In the genomic region with DNA sequence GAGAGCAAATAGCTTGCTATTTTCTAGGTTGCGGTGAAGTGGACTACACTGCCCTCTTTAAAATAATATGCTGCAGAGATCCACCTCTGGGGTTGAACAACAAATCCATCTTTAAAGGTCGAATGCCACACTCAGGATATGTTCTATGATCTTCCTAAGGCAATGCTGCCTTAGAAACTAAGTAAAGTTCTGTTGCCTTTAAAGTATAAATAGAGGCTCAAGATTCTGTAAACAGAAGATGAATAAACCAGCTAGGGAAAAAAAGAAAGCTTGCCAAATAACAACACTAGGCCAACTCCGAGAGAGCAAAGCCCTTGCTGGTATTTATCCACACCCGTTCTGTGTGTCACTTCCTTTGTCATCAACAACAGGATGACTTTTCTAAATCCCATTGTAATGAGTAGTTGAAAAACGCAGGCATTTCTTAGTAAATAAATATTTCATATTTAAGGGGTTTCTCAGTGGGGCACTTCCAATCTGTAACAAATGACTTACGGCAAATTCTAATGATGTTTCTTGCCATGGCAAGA, we compare ENCODE assay signal across 32 cellular contexts.
DNase-seq lines count a peak whose midpoint lies in the region; ATAC-seq, FAIRE-seq and TF ChIP-seq lines count a peak whose summit lies in the region.
"Had no signal": no experiment of that assay in that cellular context is flagged by ENCODE, and none has a peak within 500 bp of the region (broad histone marks: within the 10 kb centered on the region; RNA-seq: fewer than 3 reads in every experiment).

No MANE protein-coding gene starts in this region.

- H2AFZ ChIP-seq in GM23248 (peak overlapping the region; percentile 40), endothelial cell of umbilical vein (ENCODE audit: low read depth, low read length) (no peak overlapping the region), mesenchymal stem cell (ENCODE audit: low read depth, low read length) (no peak overlapping the region)

- no TSS peak for BruUV-seq in endothelial cell of umbilical vein (replicated peaks; lab: Mats Ljungman, UMichigan)

- H3K9me2 ChIP-seq in GM23248 (ENCODE audit: insufficient read depth), result no peaks in the 10 kb centered on the region

- dilution Hi-C loops in endothelial cell of umbilical vein (cut with MboI; ENCODE audit: extremely low pct_ligation_motif_present, low sequenced_read_pairs), result no loop called here

- H3K4ac ChIP-seq in mesenchymal stem cell (ENCODE audit: low read depth in 1 of 2, low read length in 2 of 2), result peak overlapping the region in 1 of 2 experiments; percentile 11

- DNase-seq in GM23248 (peak; percentile 61), endothelial cell of umbilical vein (ENCODE audit: low read depth, low spot score) (no peak), mesenchymal stem cell (peak; percentile 57), SHP77 (lab: John Stamatoyannopoulos, UW) (no peak), NCI-H1436 (lab: John Stamatoyannopoulos, UW) (no peak)
- DNase-seq: activated CD4-positive, alpha-beta T cell treated with anti-CD3 and anti-CD28 coated beads, Interleukin-2, amount 50 U/mL, for 48 hours; activated naive CD8-positive, alpha-beta T cell treated with anti-CD3 and anti-CD28 coated beads, Interleukin-2, amount 50 U/mL, for 24 hours; activated T-cell treated with anti-CD3 and anti-CD28 coated beads, Interleukin-2, amount 50 U/mL, for 48 hours; Calu3; colonic mucosa; DMS79; effector CD4-positive, alpha-beta T cell; GOT3; lower lobe of right lung; naive thymus-derived CD8-positive, alpha-beta T cell; NCI-H1092; NCI-H187 treated with DMSO at 0.1 percent for 48 hours; NCI-H2171 treated with DMSO at 0.1 percent for 48 hours; NCI-H524 treated with DMSO at 0.1 percent for 48 hours; nucleus accumbens; OCI-M1; stimulated activated naive B cell treated with anti-CD40 and anti-IgM and Interleukin-4, amounts not matched to agents 10 μg/mL and 1 μg/mL and 100 μg/mL, for 72 hours; testis had no signal

- H2BK15ac ChIP-seq in mesenchymal stem cell (ENCODE audit: low read depth, poor library complexity, severe bottlenecking), result no peak overlapping the region

- no peak overlapping the region for H3K23ac ChIP-seq in mesenchymal stem cell (ENCODE audit: low read length in 2 of 2)

- no peak for TF ChIP-seq POLR2A in endothelial cell of umbilical vein (IDR thresholded peaks at IDR 0.05; ENCODE audit: low read depth, low read length)

- POLR2A ChIA-PET in endothelial cell of umbilical vein (lab: Charles Lee), result no interaction called here

- H3K4me3 ChIP-seq in GM23248 (no peak overlapping the region), endothelial cell of umbilical vein (replicated peaks in 1 of 3; ENCODE audit: insufficient read depth in 1 of 3, low read depth in 1 of 3, low read length in 3 of 3) (no peak overlapping the region), mesenchymal stem cell (ENCODE audit: insufficient read depth in 1 of 2, low read depth in 1 of 2, low read length in 2 of 2) (no peak overlapping the region)
- H3K4me3 ChIP-seq: colonic mucosa, lower lobe of right lung, testis had no signal

- no peak overlapping the region for H3K18ac ChIP-seq in mesenchymal stem cell (ENCODE audit: low read depth in 1 of 2, low read length in 2 of 2)

- WGBS in GM23248 (ENCODE audit: low coverage in 1 of 2, low lambda C conversion rate in 2 of 2, missing lambda C conversion rate in 2 of 2), 2 experiments, result 41% methylated on average over 6 of the region's 6 CpGs
- 45% methylated on average over 4 of the region's 6 CpGs for WGBS in mesenchymal stem cell

- H3K4me2 ChIP-seq in GM23248 (ENCODE audit: unreplicated experiment) (peak overlapping the region; percentile 5), endothelial cell of umbilical vein (ENCODE audit: insufficient read depth, low read length) (no peak overlapping the region), mesenchymal stem cell (ENCODE audit: low read length, poor library complexity, severe bottlenecking) (no peak overlapping the region)

- ATAC-seq in HG03139 (IDR thresholded peaks at IDR 0.05; ENCODE audit: unreplicated experiment) (no peak), HG02884 (IDR thresholded peaks at IDR 0.05; ENCODE audit: unreplicated experiment) (no peak)
- ATAC-seq: activated CD4-positive, CD25-positive, alpha-beta regulatory T cell treated with anti-CD3 and anti-CD28 coated beads, Interleukin-2, amount 50 U/mL, for 24 hours; activated naive CD8-positive, alpha-beta T cell treated with anti-CD3 and anti-CD28 coated beads, Interleukin-2, amount 50 U/mL, for 24 hours; lower lobe of right lung; naive thymus-derived CD8-positive, alpha-beta T cell; Right ventricle myocardium inferior; SK-N-SH treated with all-trans-retinoic acid at 6 μM for 48 hours; stimulated activated naive B cell treated with anti-CD40 and anti-IgM and Interleukin-4, amounts not matched to agents 10 μg/mL and 1 μg/mL and 100 μg/mL, for 72 hours had no signal

- H3K27me3 ChIP-seq in GM23248 (replicated peaks; ENCODE audit: insufficient read depth) (no peaks in the 10 kb centered on the region), endothelial cell of umbilical vein (ENCODE audit: control insufficient read depth in 2 of 2, insufficient read depth in 2 of 2, low read length in 2 of 2) (no peaks in the 10 kb centered on the region), mesenchymal stem cell (ENCODE audit: control insufficient read depth in 1 of 2, insufficient read depth in 1 of 2, low read length in 2 of 2) (peaks cover 0 to 12% of the 10 kb centered on the region in 2 experiments)
- H3K27me3 ChIP-seq: colonic mucosa, testis had no signal

- no peak overlapping the region for H2BK12ac ChIP-seq in mesenchymal stem cell (ENCODE audit: low read length in 2 of 2)

- H3K9ac ChIP-seq in GM23248 (no peak overlapping the region), endothelial cell of umbilical vein (replicated peaks; ENCODE audit: extremely low read depth, insufficient read depth, low read length) (no peak overlapping the region), mesenchymal stem cell (ENCODE audit: low read length) (no peak overlapping the region)

- no peak overlapping the region for H2BK120ac ChIP-seq in mesenchymal stem cell (ENCODE audit: low read depth, low read length)

- no peaks in the 10 kb centered on the region for H3K79me1 ChIP-seq in mesenchymal stem cell (replicated peaks; ENCODE audit: low read length, poor library complexity, severe bottlenecking)

- no peak for FAIRE-seq in endothelial cell of umbilical vein (lab: Jason Lieb, UNC)
- FAIRE-seq: astrocyte, frontal cortex, HTR-8/SVneo, TTC549 had no signal

- in situ Hi-C loops in GM23248 (cut with MboI), result no loop called here

- H4K20me1 ChIP-seq in GM23248 (ENCODE audit: insufficient read depth), result no peaks in the 10 kb centered on the region
- H4K20me1 ChIP-seq in endothelial cell of umbilical vein (replicated peaks; ENCODE audit: control insufficient read depth, extremely low read depth, insufficient read depth, low read length), result no peaks in the 10 kb centered on the region

- H3K9me1 ChIP-seq in endothelial cell of umbilical vein (replicated peaks; ENCODE audit: control insufficient read depth, extremely low read depth, insufficient read depth, low read length), result no peaks in the 10 kb centered on the region

- H3K4me1 ChIP-seq in GM23248 (ENCODE audit: insufficient read depth) (no peaks in the 10 kb centered on the region), endothelial cell of umbilical vein (ENCODE audit: control insufficient read depth, extremely low read depth, insufficient read depth, low read length) (peaks cover 8% of the 10 kb centered on the region), mesenchymal stem cell (ENCODE audit: control insufficient read depth, insufficient read depth, low read depth, low read length) (no peaks in the 10 kb centered on the region)
- H3K4me1 ChIP-seq: colonic mucosa, testis had no signal

- intact Hi-C loops in endothelial cell of umbilical vein (cut with micrococcal nuclease), result no loop called here

- H3F3A ChIP-seq in GM23248 (ENCODE audit: insufficient read depth), result no peaks in the 10 kb centered on the region

- H3K27ac ChIP-seq in GM23248 (no peak overlapping the region), endothelial cell of umbilical vein (ENCODE audit: insufficient read depth, low read depth, low read length) (peak overlapping the region; percentile 36), mesenchymal stem cell (ENCODE audit: low read length, poor library complexity, severe bottlenecking) (no peak overlapping the region)
- H3K27ac ChIP-seq: colonic mucosa, lower lobe of right lung, testis had no signal

- H3K14ac ChIP-seq in mesenchymal stem cell (ENCODE audit: low read length in 2 of 2), result no peak overlapping the region

- TF ChIP-seq CTCF in endothelial cell of umbilical vein (IDR thresholded peaks at IDR 0.05; ENCODE audit: extremely low read depth in 1 of 2, insufficient read depth in 1 of 2, low read depth in 1 of 2, low read length in 2 of 2), result no peak

- no peak overlapping the region for H2AK5ac ChIP-seq in mesenchymal stem cell (ENCODE audit: low read length, severe bottlenecking)

- no peak overlapping the region for H4K91ac ChIP-seq in mesenchymal stem cell (ENCODE audit: low read length)

- H3K36me3 ChIP-seq in GM23248 (ENCODE audit: low read depth) (no peaks in the 10 kb centered on the region), endothelial cell of umbilical vein (ENCODE audit: control insufficient read depth in 2 of 2, extremely low read depth in 1 of 2, insufficient read depth in 2 of 2, low read length in 2 of 2) (no peaks in the 10 kb centered on the region), mesenchymal stem cell (ENCODE audit: control insufficient read depth in 1 of 2, insufficient read depth in 2 of 2, low read depth in 1 of 2, low read length in 2 of 2) (no peaks in the 10 kb centered on the region)
- H3K36me3 ChIP-seq: colonic mucosa, lower lobe of right lung had no signal

- CTCF ChIA-PET in endothelial cell of umbilical vein (lab: Charles Lee), result no interaction called here

- H3K79me2 ChIP-seq in GM23248 (ENCODE audit: insufficient read depth) (no peaks in the 10 kb centered on the region), endothelial cell of umbilical vein (ENCODE audit: control insufficient read depth, insufficient read depth, low read length) (no peaks in the 10 kb centered on the region)

- H3K9me3 ChIP-seq in GM23248 (ENCODE audit: low read depth) (no peaks in the 10 kb centered on the region), endothelial cell of umbilical vein (replicated peaks; ENCODE audit: control insufficient read depth, insufficient read depth, low read length) (no peaks in the 10 kb centered on the region), mesenchymal stem cell (ENCODE audit: control insufficient read depth, low read length) (peaks cover 12% of the 10 kb centered on the region)
- H3K9me3 ChIP-seq: colonic mucosa, lower lobe of right lung, testis had no signal

- H2BK5ac ChIP-seq in mesenchymal stem cell (ENCODE audit: low read depth, low read length, poor library complexity, severe bottlenecking), result no peak overlapping the region

- no peak overlapping the region for H4K8ac ChIP-seq in mesenchymal stem cell (ENCODE audit: low read length)

TF ChIP-seq in endothelial cell of umbilical vein, 7 proteins besides CTCF, POLR2A, EP300 and RAD21 (continues in another document):
- TF ChIP-seq FOS (IDR thresholded peaks at IDR 0.05; ENCODE audit: borderline replicate concordance, insufficient read depth, low read length) (no peak), EZH2 (IDR thresholded peaks at IDR 0.05; ENCODE audit: borderline replicate concordance, low read depth, low read length, severe bottlenecking) (no peak)

Comparison
In these comparisons a context has a peak if more than half of its experiments do, and no peak if none do; other contexts are left out.
1. DNase-seq: peak in GM23248 (single experiment) and mesenchymal stem cell (single experiment); none in endothelial cell of umbilical vein (single experiment), SHP77 (0 of 2) and NCI-H1436 (single experiment).